In the genomic region with DNA sequence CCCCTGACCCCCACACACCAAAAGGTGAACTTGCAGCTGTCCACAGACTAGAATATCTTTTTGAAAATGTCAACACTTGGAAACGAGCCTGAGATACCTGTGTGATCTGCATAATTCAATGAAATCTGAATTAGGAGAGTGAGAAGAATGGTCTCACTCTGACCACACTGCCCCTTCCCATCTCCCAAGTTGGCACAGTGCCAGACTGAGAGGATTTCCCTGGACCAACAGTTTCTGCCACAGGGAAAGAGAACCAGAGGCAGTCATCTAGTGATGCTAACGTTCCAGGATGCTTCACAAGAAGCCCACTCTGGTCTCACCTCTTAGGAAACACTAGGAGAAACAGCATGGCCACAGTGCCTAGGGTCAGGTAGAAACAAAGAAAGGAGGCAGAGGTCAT, we compare ENCODE assay signal across 9 cellular contexts.
"Had no signal": no experiment of that assay in that cellular context is flagged by ENCODE, and none has a peak within 500 bp of the region (broad histone marks: within the 10 kb centered on the region; RNA-seq: fewer than 3 reads in every experiment).

No MANE protein-coding gene starts in this region.

- H3K9ac ChIP-seq: GM23248 had no signal

- H3K4me2 ChIP-seq: GM23338 had no signal

- H3K4me3 ChIP-seq: GM23248, GM23338, HAP-1 had no signal

- ATAC-seq: GM23338, HCT116 had no signal

- H3K27ac ChIP-seq: GM23248 had no signal

- H3K36me3 ChIP-seq: HAP-1 had no signal

- FAIRE-seq: H1, H54 had no signal

- DNase-seq: GM23248, GOT3, HCEC 1CT, HFFc6 had no signal

- H3K9me3 ChIP-seq: HAP-1 had no signal

- H3K4me1 ChIP-seq: HAP-1 had no signal

- H2AFZ ChIP-seq: GM23248, GM23338 had no signal
